ENCODE assay signal across 12 cellular contexts in the genomic region with DNA sequence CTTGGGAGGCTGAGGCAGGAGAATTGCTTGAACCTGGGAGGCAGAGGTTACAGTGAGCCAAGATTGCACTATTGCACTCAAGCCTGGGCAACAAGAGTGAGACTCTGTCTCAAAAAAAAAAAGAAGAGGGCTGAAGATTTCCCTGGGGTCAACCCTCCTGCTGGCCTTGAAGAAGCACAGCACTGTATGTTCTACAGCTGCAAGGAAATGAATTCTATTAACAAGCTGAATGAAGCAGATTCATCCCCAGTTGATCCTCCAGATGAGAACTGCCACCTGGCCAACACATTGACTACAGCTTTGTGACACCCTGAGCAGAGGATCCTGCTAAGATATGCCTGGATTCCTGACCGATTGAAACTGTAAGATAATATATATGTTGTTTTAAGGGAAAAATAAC.
A peak's percentile ranks its signal among the peaks of the same experiment; 100 is the strongest.
DNase-seq lines count a peak whose midpoint lies in the region; ATAC-seq, FAIRE-seq and TF ChIP-seq lines count a peak whose summit lies in the region.
"Had no signal": no experiment of that assay in that cellular context is flagged by ENCODE, and none has a peak within 500 bp of the region (broad histone marks: within the 10 kb centered on the region; RNA-seq: fewer than 3 reads in every experiment).

No MANE protein-coding gene starts in this region.

- H3K4me1 ChIP-seq in heart left ventricle = peaks cover 0 to 67% (median 2%) of the 10 kb centered on the region in 12 donors
- peaks cover 18% of the 10 kb centered on the region for H3K4me1 ChIP-seq in astrocyte (ENCODE audit: insufficient read depth, low read length)
- H3K4me1 ChIP-seq in mesodermal cell (ENCODE audit: control insufficient read depth, insufficient read depth, low read length, poor library complexity, severe bottlenecking) = peaks cover 14% of the 10 kb centered on the region
- peaks cover 32% of the 10 kb centered on the region for H3K4me1 ChIP-seq in upper lobe of right lung

- H3K36me3 ChIP-seq in heart left ventricle (no peaks in the 10 kb centered on the region), astrocyte (ENCODE audit: insufficient read depth, low read length) (no peaks in the 10 kb centered on the region), mesodermal cell (ENCODE audit: control insufficient read depth, insufficient read depth, low read length) (no peaks in the 10 kb centered on the region), upper lobe of right lung (no peaks in the 10 kb centered on the region)

- ATAC-seq in heart left ventricle (no peak), left cardiac atrium (no peak), upper lobe of right lung (no peak), GM19035 (IDR thresholded peaks at IDR 0.05; ENCODE audit: unreplicated experiment) (no peak)
- ATAC-seq: GM12878; naive thymus-derived CD8-positive, alpha-beta T cell had no signal

- H3K9me3 ChIP-seq in heart left ventricle = peaks cover 0 to 5% (median 0%) of the 10 kb centered on the region in 12 donors
- H3K9me3 ChIP-seq in astrocyte (ENCODE audit: insufficient read depth, low read depth, low read length) = no peaks in the 10 kb centered on the region
- H3K9me3 ChIP-seq in mesodermal cell (ENCODE audit: control insufficient read depth, low read length) = no peaks in the 10 kb centered on the region
- no peaks in the 10 kb centered on the region for H3K9me3 ChIP-seq in upper lobe of right lung

- DNase-seq in heart left ventricle = no peak
- DNase-seq in left cardiac atrium = no peak
- no peak for DNase-seq in astrocyte (ENCODE audit: low read depth)
- no peak for DNase-seq in upper lobe of right lung
- no peak for DNase-seq in GM19240 (ENCODE audit: insufficient read length, low spot score)
- no peak for DNase-seq in NCI-H1105 (lab: John Stamatoyannopoulos, UW)
- DNase-seq: naive thymus-derived CD8-positive, alpha-beta T cell; NCI-H510A had no signal

- no peak overlapping the region for H3K4me3 Mint-ChIP-seq in astrocyte (ENCODE audit: unreplicated experiment)

- no peak overlapping the region for H3K9ac ChIP-seq in astrocyte (ENCODE audit: low read length)
- H3K9ac ChIP-seq: KMS-11 had no signal

- H3K79me2 ChIP-seq in astrocyte (ENCODE audit: insufficient read depth, low read length) = no peaks in the 10 kb centered on the region

- FAIRE-seq in astrocyte (lab: Jason Lieb, UNC) = no peak
- FAIRE-seq: GM12878 had no signal

- intact Hi-C loops in heart left ventricle (cut with DNase I) (no loop called here), left cardiac atrium (cut with DNase I) (no loop called here), upper lobe of right lung (cut with DNase I) (no loop called here)

- H3K36me3 Mint-ChIP-seq in astrocyte (ENCODE audit: low read depth, unreplicated experiment) = no peaks in the 10 kb centered on the region
- H3K36me3 Mint-ChIP-seq: naive thymus-derived CD8-positive, alpha-beta T cell had no signal

- TF ChIP-seq POLR2A in heart left ventricle (IDR thresholded peaks at IDR 0.05) = no peak

- H3K27ac Mint-ChIP-seq in astrocyte (ENCODE audit: unreplicated experiment) = peak overlapping the region; percentile 96

- H3K27me3 ChIP-seq in heart left ventricle = no peaks in the 10 kb centered on the region
- no peaks in the 10 kb centered on the region for H3K27me3 ChIP-seq in astrocyte (ENCODE audit: insufficient read depth, low read length)
- no peaks in the 10 kb centered on the region for H3K27me3 ChIP-seq in upper lobe of right lung

- peaks cover 14% of the 10 kb centered on the region for H3K4me1 Mint-ChIP-seq in astrocyte (ENCODE audit: low read depth, unreplicated experiment)

- 66 to 91% (median 86%) methylated on average over 1 of the region's 1 CpG for WGBS in heart left ventricle, 4 donors
- no CpG with 5 or more reads among the region's 1 CpG for WGBS in mesodermal cell (ENCODE audit: insufficient coverage in 2 of 2), 2 experiments

- H3K27ac ChIP-seq in heart left ventricle = peak overlapping the region in 9 of 12 donors; percentile 26 to 88 (median 66)
- H3K27ac ChIP-seq in astrocyte (ENCODE audit: low read depth, low read length) = peak overlapping the region; percentile 65
- peak overlapping the region; percentile 96 for H3K27ac ChIP-seq in mesodermal cell (ENCODE audit: low read depth, low read length, severe bottlenecking)
- H3K27ac ChIP-seq in upper lobe of right lung = peak overlapping the region; percentile 84
- H3K27ac ChIP-seq: KMS-11 had no signal

- no peak overlapping the region for H3K4me3 ChIP-seq in heart left ventricle
- no peak overlapping the region for H3K4me3 ChIP-seq in astrocyte (ENCODE audit: insufficient read depth, low read depth, low read length)
- no peak overlapping the region for H3K4me3 ChIP-seq in mesodermal cell (ENCODE audit: extremely low read depth, insufficient read depth, low read length, poor library complexity, severe bottlenecking)
- peak overlapping the region; percentile 4 for H3K4me3 ChIP-seq in upper lobe of right lung

- no peak overlapping the region for H2AFZ ChIP-seq in astrocyte (ENCODE audit: low read depth, low read length)

- TF ChIP-seq CTCF in heart left ventricle (IDR thresholded peaks at IDR 0.05) (no peak), astrocyte (IDR thresholded peaks at IDR 0.05; ENCODE audit: insufficient read depth, low read depth, low read length) (no peak), upper lobe of right lung (IDR thresholded peaks at IDR 0.05) (no peak)

- no peaks in the 10 kb centered on the region for H3K27me3 Mint-ChIP-seq in astrocyte (ENCODE audit: low read depth, unreplicated experiment)
- H3K27me3 Mint-ChIP-seq: naive thymus-derived CD8-positive, alpha-beta T cell had no signal

- peaks cover 9% of the 10 kb centered on the region for H3K9me3 Mint-ChIP-seq in astrocyte (ENCODE audit: unreplicated experiment)

- no peaks in the 10 kb centered on the region for H4K20me1 ChIP-seq in astrocyte (ENCODE audit: insufficient read depth, low read length)

- peak overlapping the region; percentile 68 for H3K4me2 ChIP-seq in astrocyte (ENCODE audit: low read length)
- H3K4me2 ChIP-seq: KMS-11 had no signal
